22 cellular contexts compared by ENCODE assay signal in genomic region chrX:135194684-135195083, GRCh38. TPM values are rescaled to one million over a fixed set of nuclear protein-coding genes. Genes with fewer than 3 reads are reported as not detected.
"Had no signal": no experiment of that assay in that cellular context is flagged by ENCODE, and none has a peak within 500 bp of the region (broad histone marks: within the 10 kb centered on the region; RNA-seq: fewer than 3 reads in every experiment).

No MANE protein-coding gene starts in this region.

- H3K4me3 Mint-ChIP-seq: activated naive CD8-positive, alpha-beta T cell treated with anti-CD3 and anti-CD28 coated beads, Interleukin-2, amount 10 ng/mL, durations not matched to agents 7 days and 5 days; activated T-helper 1 cell treated with anti-CD3 and anti-CD28 coated beads, Interleukin-12 subunit alpha, Interleukin-12 subunit beta, Interleukin-2, Interleukin-4 antibody, amounts not matched to agents 30 ng/mL and 10 ng/mL and 1 ng/mL, durations not matched to agents 14 hours and 24 hours and 36 hours; brain; central memory CD8-positive, alpha-beta T cell; immature natural killer cell; nephron had no signal

- H3K27ac Mint-ChIP-seq: activated naive CD8-positive, alpha-beta T cell treated with anti-CD3 and anti-CD28 coated beads, Interleukin-2, amount 10 ng/mL, durations not matched to agents 7 days and 5 days; activated T-helper 1 cell treated with anti-CD3 and anti-CD28 coated beads, Interleukin-12 subunit alpha, Interleukin-12 subunit beta, Interleukin-2, Interleukin-4 antibody, amounts not matched to agents 30 ng/mL and 10 ng/mL and 1 ng/mL, durations not matched to agents 14 hours and 24 hours and 36 hours; brain; immature natural killer cell; nephron had no signal

- H3K9me3 Mint-ChIP-seq: activated naive CD8-positive, alpha-beta T cell treated with anti-CD3 and anti-CD28 coated beads, Interleukin-2, amount 10 ng/mL, durations not matched to agents 7 days and 5 days; activated T-helper 1 cell treated with anti-CD3 and anti-CD28 coated beads, Interleukin-12 subunit alpha, Interleukin-12 subunit beta, Interleukin-2, Interleukin-4 antibody, amounts not matched to agents 30 ng/mL and 10 ng/mL and 1 ng/mL, durations not matched to agents 14 hours and 24 hours and 36 hours; central memory CD8-positive, alpha-beta T cell; immature natural killer cell had no signal

- H3K36me3 ChIP-seq: tibial nerve, uterus had no signal

- H3K27me3 ChIP-seq: foreskin keratinocyte, tibial nerve, uterus had no signal

- H3K36me3 Mint-ChIP-seq: activated naive CD8-positive, alpha-beta T cell treated with anti-CD3 and anti-CD28 coated beads, Interleukin-2, amount 10 ng/mL, durations not matched to agents 7 days and 5 days; brain; immature natural killer cell had no signal

- H3K4me1 ChIP-seq: foreskin keratinocyte, tibial nerve, uterus had no signal

- H3K9me3 ChIP-seq: tibial nerve, uterus had no signal

- DNase-seq: activated CD4-positive, alpha-beta T cell treated with anti-CD3 and anti-CD28 coated beads, Interleukin-2, amount 50 U/mL, for 1 hour; activated naive CD4-positive, alpha-beta T cell; activated naive CD8-positive, alpha-beta T cell treated with anti-CD3 and anti-CD28 coated beads, Interleukin-2, amount 10 ng/mL, durations not matched to agents 7 days and 5 days; effector CD8-positive, alpha-beta T cell; foreskin keratinocyte; glutamatergic neuron; hypothalamus; immature natural killer cell; occipital lobe; stimulated activated CD4-positive, alpha-beta T cell treated with anti-CD3 and anti-CD28 coated beads, Interleukin-4, amount 100 ng/mL, for 24 hours; stimulated activated naive CD4-positive, alpha-beta T cell treated with Interleukin-2 at 50 U/mL for 16 hours; substantia nigra; uterus had no signal

- H3K4me3 ChIP-seq: tibial nerve, uterus had no signal

- ATAC-seq: foreskin keratinocyte had no signal

- H3K4me1 Mint-ChIP-seq: activated naive CD8-positive, alpha-beta T cell treated with anti-CD3 and anti-CD28 coated beads, Interleukin-2, amount 10 ng/mL, durations not matched to agents 7 days and 5 days; brain; central memory CD8-positive, alpha-beta T cell; immature natural killer cell; nephron had no signal

- H3K27ac ChIP-seq: foreskin keratinocyte, tibial nerve, uterus had no signal

RNA-seq across cellular contexts. Expression of gene CT55, which starts 23.5 kb away (rescaled TPM):
- total RNA-seq: activated CD8-positive, alpha-beta memory T cell treated with anti-CD3 and anti-CD28 coated beads for 36 hours; activated naive CD8-positive, alpha-beta T cell treated with anti-CD3 and anti-CD28 coated beads, Interleukin-2, amount 10 ng/mL, durations not matched to agents 7 days and 5 days; activated T-helper 1 cell treated with anti-CD3 and anti-CD28 coated beads, Interleukin-12 subunit alpha, Interleukin-12 subunit beta, Interleukin-2, Interleukin-4 antibody, amounts not matched to agents 30 ng/mL and 10 ng/mL and 1 ng/mL, durations not matched to agents 14 hours and 24 hours and 36 hours; foreskin keratinocyte; lower leg skin; occipital lobe; posterior vena cava; skeletal muscle tissue; tibial nerve; uterus had no signal
- polyA plus RNA-seq: foreskin keratinocyte, immature natural killer cell had no signal

RNA-seq across cellular contexts. Expression of gene ETDA, which starts 57.2 kb away (rescaled TPM):
- total RNA-seq: activated CD8-positive, alpha-beta memory T cell treated with anti-CD3 and anti-CD28 coated beads for 36 hours; activated naive CD8-positive, alpha-beta T cell treated with anti-CD3 and anti-CD28 coated beads, Interleukin-2, amount 10 ng/mL, durations not matched to agents 7 days and 5 days; activated T-helper 1 cell treated with anti-CD3 and anti-CD28 coated beads, Interleukin-12 subunit alpha, Interleukin-12 subunit beta, Interleukin-2, Interleukin-4 antibody, amounts not matched to agents 30 ng/mL and 10 ng/mL and 1 ng/mL, durations not matched to agents 14 hours and 24 hours and 36 hours; foreskin keratinocyte; lower leg skin; occipital lobe; posterior vena cava; skeletal muscle tissue; tibial nerve; uterus had no signal
- polyA plus RNA-seq: foreskin keratinocyte, immature natural killer cell had no signal
